Comparison of ENCODE assay signal across 8 cellular contexts in genomic region chr7:105013283-105013817, GRCh38. TPM values are rescaled to one million over a fixed set of nuclear protein-coding genes. Genes with fewer than 3 reads are reported as not detected.
DNase-seq lines count a peak whose midpoint lies in the region; ATAC-seq, FAIRE-seq and TF ChIP-seq lines count a peak whose summit lies in the region.

No MANE protein-coding gene starts in this region.

- H3K9me3 ChIP-seq in ascending aorta (no peaks in the 10 kb centered on the region), aorta (ENCODE audit: control insufficient read depth, low read length) (no peaks in the 10 kb centered on the region)

- H3K36me3 ChIP-seq in ascending aorta = no peaks in the 10 kb centered on the region
- H3K36me3 ChIP-seq in rectal smooth muscle tissue (ENCODE audit: control insufficient read depth, insufficient read depth, low read length) = peaks cover 8% of the 10 kb centered on the region
- H3K36me3 ChIP-seq in aorta (ENCODE audit: control insufficient read depth in 1 of 2, insufficient read depth in 2 of 2, low read length in 1 of 2) = no peaks in the 10 kb centered on the region

- TF ChIP-seq CTCF in ascending aorta (IDR thresholded peaks at IDR 0.05) = peak; percentile 49 to 67 (median 53)

- H3K27ac ChIP-seq in ascending aorta (peak overlapping the region; percentile 97 to 100), rectal smooth muscle tissue (ENCODE audit: low read depth, low read length) (peak overlapping the region; percentile 96), aorta (ENCODE audit: low read depth in 1 of 2, low read length in 2 of 2) (peak overlapping the region; percentile 96 to 99)

- peak overlapping the region; percentile 96 for H3K4me3 Mint-ChIP-seq in T-helper 1 cell treated with Interleukin-12 subunit alpha and Interleukin-12 subunit beta and Interleukin-4 antibody, amounts not matched to agents 30 μg/mL and 1 μg/mL, for 36 hours

- peaks cover 3% of the 10 kb centered on the region for H3K27me3 Mint-ChIP-seq in T-helper 1 cell treated with Interleukin-12 subunit alpha and Interleukin-12 subunit beta and Interleukin-4 antibody, amounts not matched to agents 30 μg/mL and 1 μg/mL, for 36 hours (ENCODE audit: low read depth)

- H3K27me3 ChIP-seq in ascending aorta = no peaks in the 10 kb centered on the region
- no peaks in the 10 kb centered on the region for H3K27me3 ChIP-seq in rectal smooth muscle tissue (ENCODE audit: control insufficient read depth, insufficient read depth, low read length)
- no peaks in the 10 kb centered on the region for H3K27me3 ChIP-seq in aorta (ENCODE audit: control insufficient read depth in 1 of 2, insufficient read depth in 2 of 2, low read length in 1 of 2)

- H3K4me1 ChIP-seq in ascending aorta (peaks cover 0 to 8% of the 10 kb centered on the region in 2 donors), rectal smooth muscle tissue (ENCODE audit: control insufficient read depth, insufficient read depth, low read length) (peaks cover 18% of the 10 kb centered on the region), aorta (ENCODE audit: control insufficient read depth in 1 of 2, insufficient read depth in 2 of 2, low read length in 2 of 2) (no peaks in the 10 kb centered on the region)

- DNase-seq in GM12892 (ENCODE audit: insufficient read length) = peak; percentile 69
- peak; percentile 76 for DNase-seq in NCI-H1436 treated with DMSO at 0.1 percent for 48 hours (lab: John Stamatoyannopoulos, UW)
- peak; percentile 86 to 97 for DNase-seq in ascending aorta (ENCODE audit: low spot score in 2 of 2)
- peak; percentile 96 for DNase-seq in hepatic stellate cell (ENCODE audit: low spot score)
- DNase-seq in aorta = peak; percentile 97

- peak overlapping the region; percentile 100 for H3K9ac ChIP-seq in rectal smooth muscle tissue (ENCODE audit: low read length)

- no peak for FAIRE-seq in GM12892 (lab: Jason Lieb, UNC)

- no peaks in the 10 kb centered on the region for H3K9me3 Mint-ChIP-seq in T-helper 1 cell treated with Interleukin-12 subunit alpha and Interleukin-12 subunit beta and Interleukin-4 antibody, amounts not matched to agents 30 μg/mL and 1 μg/mL, for 36 hours

- peak; percentile 41 for ATAC-seq in HG02798 (IDR thresholded peaks at IDR 0.05; ENCODE audit: poor library complexity, unreplicated experiment)
- ATAC-seq in aorta (ENCODE audit: low FRiP score) = peak; percentile 92

- peak; percentile 96 for TF ChIP-seq POLR2A in GM12892 (IDR thresholded peaks at IDR 0.05; ENCODE audit: low read depth, low read length)

- H3K4me3 ChIP-seq in ascending aorta = peak overlapping the region; percentile 83 to 98
- H3K4me3 ChIP-seq in rectal smooth muscle tissue (ENCODE audit: low read length) = peak overlapping the region; percentile 94
- H3K4me3 ChIP-seq in aorta (ENCODE audit: low read length in 2 of 2) = peak overlapping the region; percentile 19 to 91

- H3K4me1 Mint-ChIP-seq in T-helper 1 cell treated with Interleukin-12 subunit alpha and Interleukin-12 subunit beta and Interleukin-4 antibody, amounts not matched to agents 30 μg/mL and 1 μg/mL, for 36 hours (ENCODE audit: low read depth) = peaks cover 34% of the 10 kb centered on the region

- intact Hi-C loops in ascending aorta (cut with DNase I) (no loop called here), aorta (cut with DNase I) (loop anchor here (2.0 to 10.0 kb wide), 3 partner anchors 29 to 69 kb away; no protein-coding TSS in a partner anchor)

- 0 to 1% methylated on average over 34 of the region's 34 CpGs for WGBS in aorta, 2 donors

- H3K27ac Mint-ChIP-seq in T-helper 1 cell treated with Interleukin-12 subunit alpha and Interleukin-12 subunit beta and Interleukin-4 antibody, amounts not matched to agents 30 μg/mL and 1 μg/mL, for 36 hours = peak overlapping the region; percentile 99

- peaks cover 39% of the 10 kb centered on the region for H3K36me3 Mint-ChIP-seq in T-helper 1 cell treated with Interleukin-12 subunit alpha and Interleukin-12 subunit beta and Interleukin-4 antibody, amounts not matched to agents 30 μg/mL and 1 μg/mL, for 36 hours (ENCODE audit: low read depth)

RNA-seq across cellular contexts. Expression of gene KMT2E, which starts 0.7 kb away (rescaled TPM):
- polyA plus RNA-seq in GM12892 (2012; ENCODE audit: missing spikeins) = 41.5 TPM
- total RNA-seq in ascending aorta (43.0 TPM), aorta (100 to 1,000 TPM; 143 to 156 TPM)
- polyA plus RNA-seq in aorta = 10 to 100 TPM; 16.5 to 25.4 TPM

Comparison
In these comparisons a context has a peak if more than half of its experiments do, and no peak if none do; other contexts are left out.
1. Peak in every context shown above with its lines: DNase-seq, ATAC-seq, H3K4me3 ChIP-seq and H3K27ac ChIP-seq.